ENCODE assay signal across 8 cellular contexts in genomic region chr18:26496528-26496927, GRCh38.
"Had no signal": no experiment of that assay in that cellular context is flagged by ENCODE, and none has a peak within 500 bp of the region (broad histone marks: within the 10 kb centered on the region; RNA-seq: fewer than 3 reads in every experiment).

No MANE protein-coding gene starts in this region.

- DNase-seq: GDM1, GF-D8 had no signal

- FAIRE-seq: G401.6, GM12878, GM12891, GM12892, GM18507, GM19239 had no signal

- H3K4me3 ChIP-seq: GM12878 had no signal

- ATAC-seq: GM12878 had no signal
